17 cellular contexts compared by ENCODE assay signal in genomic region chr3:56408761-56409196, GRCh38. TPM values are rescaled to one million over a fixed set of nuclear protein-coding genes. Genes with fewer than 3 reads are reported as not detected.
A peak's percentile ranks its signal among the peaks of the same experiment; 100 is the strongest.
DNase-seq lines count a peak whose midpoint lies in the region; ATAC-seq, FAIRE-seq and TF ChIP-seq lines count a peak whose summit lies in the region.
"Had no signal": no experiment of that assay in that cellular context is flagged by ENCODE, and none has a peak within 500 bp of the region (broad histone marks: within the 10 kb centered on the region; RNA-seq: fewer than 3 reads in every experiment).

No MANE protein-coding gene starts in this region.

- H2BK15ac ChIP-seq in neuronal stem cell (ENCODE audit: low read length), result no peak overlapping the region

- no peak overlapping the region for H3K4me3 Mint-ChIP-seq in endodermal cell
- H3K4me3 Mint-ChIP-seq: CD14-positive monocyte; CD8-positive, alpha-beta T cell; IgD-negative memory B cell had no signal

- H3K4me1 Mint-ChIP-seq in endodermal cell, result peaks cover 5% of the 10 kb centered on the region
- H3K4me1 Mint-ChIP-seq: CD14-positive monocyte, IgD-negative memory B cell had no signal

- in situ Hi-C loops in K562 (cut with MboI), result no loop called here

- H3K36me3 Mint-ChIP-seq in endodermal cell (ENCODE audit: low read depth), result peaks cover 4% of the 10 kb centered on the region
- H3K36me3 Mint-ChIP-seq: CD14-positive monocyte; CD8-positive, alpha-beta T cell; IgD-negative memory B cell had no signal

- no peak overlapping the region for H2BK120ac ChIP-seq in neuronal stem cell (ENCODE audit: low read depth, low read length)

- H2BK12ac ChIP-seq in neuronal stem cell (ENCODE audit: low read length), result no peak overlapping the region

- H4K91ac ChIP-seq in neuronal stem cell (ENCODE audit: low read depth, low read length, poor library complexity), result no peak overlapping the region

- H3K27me3 Mint-ChIP-seq in endodermal cell (ENCODE audit: insufficient read depth), result no peaks in the 10 kb centered on the region

- H3K9me1 ChIP-seq in K562 (ENCODE audit: control insufficient read depth, insufficient read depth, low read length), result no peaks in the 10 kb centered on the region

- peak overlapping the region; percentile 66 for H3K4me2 ChIP-seq in K562 (ENCODE audit: insufficient read depth, low read length)
- H3K4me2 ChIP-seq in neuronal stem cell (ENCODE audit: insufficient read depth, low read length, poor library complexity, severe bottlenecking), result no peak overlapping the region

- H3K4ac ChIP-seq in neuronal stem cell (ENCODE audit: low read length), result no peak overlapping the region

- CTCF ChIA-PET in K562 (lab: Yijun Ruan, JAX; ENCODE audit: low intra/inter-chr PET ratio), result no interaction called here

- TF ChIP-seq POLR2A in K562 (conservative IDR thresholded peaks at IDR 0.05), result no peak

- H3K14ac ChIP-seq in neuronal stem cell (ENCODE audit: low read length), result no peak overlapping the region

- no peak overlapping the region for H3K23ac ChIP-seq in neuronal stem cell (ENCODE audit: low read depth, low read length, poor library complexity)

- H3K27ac ChIP-seq in K562 (ENCODE audit: extremely low read depth, low read depth, low read length) (no peak overlapping the region), endodermal cell (ENCODE audit: low read depth, low read length) (no peak overlapping the region), neuronal stem cell (replicated peaks; ENCODE audit: low read length) (no peak overlapping the region)

- no TSS peak for BruUV-seq in K562 (replicated peaks; lab: Mats Ljungman, UMichigan)

- H2AFZ ChIP-seq in K562 (ENCODE audit: low read depth, low read length), result peak overlapping the region; percentile 76
- H2AFZ ChIP-seq in neuronal stem cell (ENCODE audit: low read length), result no peak overlapping the region

- no peaks in the 10 kb centered on the region for H4K20me1 ChIP-seq in K562 (replicated peaks; ENCODE audit: control insufficient read depth, insufficient read depth, low read length)

- H3K36me3 ChIP-seq in H7 (replicated peaks; ENCODE audit: control insufficient read depth, insufficient read depth, low read length), result no peaks in the 10 kb centered on the region
- no peaks in the 10 kb centered on the region for H3K36me3 ChIP-seq in K562 (ENCODE audit: control insufficient read depth, insufficient read depth, low read length)
- no peaks in the 10 kb centered on the region for H3K36me3 ChIP-seq in endodermal cell (ENCODE audit: control insufficient read depth, insufficient read depth, low read length)
- no peaks in the 10 kb centered on the region for H3K36me3 ChIP-seq in neuronal stem cell (replicated peaks in 1 of 2; ENCODE audit: control insufficient read depth in 2 of 2, insufficient read depth in 2 of 2, low read length in 2 of 2)

- H4K8ac ChIP-seq in neuronal stem cell (ENCODE audit: low read depth, low read length), result no peak overlapping the region

- DNase-seq in H7 (peak; percentile 19), K562 (ENCODE audit: extremely low read depth in 1 of 4, low spot score in 3 of 4) (peak; percentile 7 to 25 (median 18)), endodermal cell (peak; percentile 45), neuronal stem cell (ENCODE audit: low spot score) (no peak), pons (ENCODE audit: low spot score) (no peak), midbrain (lab: John Stamatoyannopoulos, UW) (no peak)
- no peak for DNase-seq in activated CD8-positive, alpha-beta memory T cell treated with anti-CD3 and anti-CD28 coated beads for 24 hours
- DNase-seq in activated effector memory CD4-positive, alpha-beta T cell treated with Interleukin-2 at 50 U/mL for 16 hours, result no peak
- DNase-seq: CD8-positive, alpha-beta T cell; COR-L47; DND-41; GF-D8 had no signal

- intact Hi-C loops in K562 (cut with micrococcal nuclease), result no loop called here

- 2% methylated on average over 10 of the region's 18 CpGs for WGBS in K562 (ENCODE audit: insufficient coverage, low coverage, missing lambda C conversion rate)
- WGBS in endodermal cell (ENCODE audit: insufficient coverage in 1 of 2, insufficient read length in 1 of 2), 2 experiments, result 95 to 96% methylated on average over 10 to 18 of the region's 18 CpGs
- WGBS in neuronal stem cell (ENCODE audit: extremely low coverage in 2 of 2, insufficient read length in 2 of 2, insufficient replicate concordance in 1 of 2), 2 donors, result no CpG with 5 or more reads among the region's 18 CpGs

- TF ChIP-seq EP300 in K562 (IDR thresholded peaks at IDR 0.05; ENCODE audit: low read length), result no peak

- no peaks in the 10 kb centered on the region for H3K79me1 ChIP-seq in neuronal stem cell (ENCODE audit: low read depth, low read length)

- no peaks in the 10 kb centered on the region for H3K79me2 ChIP-seq in K562 (ENCODE audit: control insufficient read depth, insufficient read depth, low read length)

- H2AK5ac ChIP-seq in neuronal stem cell (ENCODE audit: low read depth, low read length), result peak overlapping the region; percentile 20

- peaks cover 0 to 3% of the 10 kb centered on the region in 2 experiments; a peak in 2 of 5 replicates for H3K4me1 ChIP-seq in K562 (replicated peaks in 1 of 2; ENCODE audit: control insufficient read depth in 2 of 2, insufficient read depth in 2 of 2, low read length in 2 of 2)
- H3K4me1 ChIP-seq in endodermal cell (ENCODE audit: control insufficient read depth, insufficient read depth, low read length), result no peaks in the 10 kb centered on the region
- peaks cover 0 to 2% of the 10 kb centered on the region in 2 donors for H3K4me1 ChIP-seq in neuronal stem cell (ENCODE audit: control insufficient read depth in 2 of 2, insufficient read depth in 1 of 2, low read depth in 1 of 2, low read length in 2 of 2)

- TF ChIP-seq CTCF in K562 (IDR thresholded peaks at IDR 0.05 in 2 of 3, conservative IDR thresholded peaks at IDR 0.05 in 1 of 3; ENCODE audit: insufficient read depth in 2 of 3, low read depth in 1 of 3, low read length in 3 of 3) (no peak), endodermal cell (conservative IDR thresholded peaks at IDR 0.05) (no peak)

- H3K9ac ChIP-seq in K562 (ENCODE audit: insufficient read depth in 1 of 2, low read depth in 2 of 2, low read length in 2 of 2) (no peak overlapping the region), endodermal cell (ENCODE audit: extremely low read depth, low read length, poor library complexity, severe bottlenecking) (no peak overlapping the region), neuronal stem cell (ENCODE audit: low read depth, low read length, poor library complexity) (peak overlapping the region; percentile 38)

- no peak for FAIRE-seq in K562 (lab: Jason Lieb, UNC)
- FAIRE-seq: D721Med, GM19239 had no signal

- no peak for TF ChIP-seq RAD21 in K562 (CRISPR knock-in tag; conservative IDR thresholded peaks at IDR 0.05 in 1 of 2, IDR thresholded peaks at IDR 0.05 in 1 of 2)

- peaks cover 2% of the 10 kb centered on the region for H3K9me3 Mint-ChIP-seq in endodermal cell
- H3K9me3 Mint-ChIP-seq: CD14-positive monocyte; CD8-positive, alpha-beta T cell had no signal

- no peaks in the 10 kb centered on the region for H3K27me3 ChIP-seq in H7 (ENCODE audit: control insufficient read depth, insufficient read depth, low read length)
- H3K27me3 ChIP-seq in K562 (ENCODE audit: control insufficient read depth in 2 of 2, insufficient read depth in 2 of 2, low read length in 2 of 2), result no peaks in the 10 kb centered on the region
- H3K27me3 ChIP-seq in endodermal cell (ENCODE audit: control insufficient read depth, insufficient read depth, low read length, poor library complexity, severe bottlenecking), result no peaks in the 10 kb centered on the region
- H3K27me3 ChIP-seq in neuronal stem cell (ENCODE audit: control insufficient read depth in 3 of 3, insufficient read depth in 3 of 3, low read depth in 1 of 3, low read length in 3 of 3), result no peaks in the 10 kb centered on the region

- no peaks in the 10 kb centered on the region for H3K9me3 ChIP-seq in K562 (replicated peaks; ENCODE audit: control insufficient read depth, insufficient read depth, low read depth, low read length)
- peaks cover 5% of the 10 kb centered on the region for H3K9me3 ChIP-seq in endodermal cell (ENCODE audit: control insufficient read depth, low read length)
- no peaks in the 10 kb centered on the region for H3K9me3 ChIP-seq in neuronal stem cell (replicated peaks in 1 of 2; ENCODE audit: control insufficient read depth in 2 of 2, insufficient read depth in 1 of 2, low read depth in 1 of 2, low read length in 2 of 2)

- POLR2A ChIA-PET in K562 (lab: Yijun Ruan, JAX), result no interaction called here

- H3K4me3 ChIP-seq in H7 (ENCODE audit: insufficient read depth, low read depth, low read length) (no peak overlapping the region), K562 (no peak overlapping the region), endodermal cell (ENCODE audit: low read length) (no peak overlapping the region), neuronal stem cell (ENCODE audit: low read length in 2 of 2) (no peak overlapping the region)

- H3K18ac ChIP-seq in neuronal stem cell (ENCODE audit: low read length), result peak overlapping the region; percentile 55

- H3K27ac Mint-ChIP-seq in endodermal cell, result no peak overlapping the region
- H3K27ac Mint-ChIP-seq: CD8-positive, alpha-beta T cell; IgD-negative memory B cell had no signal

- ATAC-seq in K562, result peak; percentile 88
- ATAC-seq: CD8-positive, alpha-beta T cell had no signal

- no peak overlapping the region for H2BK5ac ChIP-seq in neuronal stem cell (ENCODE audit: low read length)

RNA-seq across cellular contexts. Expression of gene ERC2, which starts 59.5 kb away (rescaled TPM):
- 2.4 and 7.9 TPM in 2 replicates for total RNA-seq in H7 (2014; rRNA removed; shearing (Covaris generic))
- 0.14 and 0.46 TPM in 2 replicates for total RNA-seq in K562 (2011; cell fraction: chromatin; rRNA removed; ENCODE audit: low replicate concordance)
- total RNA-seq in K562 (2011; cell fraction: nucleolus; rRNA removed), result not detected in 2 replicates
- 0.07 and 0.23 TPM in 2 replicates for total RNA-seq in K562 (2011; cell fraction: nucleoplasm; rRNA removed)
- total RNA-seq in K562 (2014; rRNA removed) (0.08 TPM in 1 of 2 replicates, not detected in the other), K562 (2014; rRNA removed; fragmentation: Illumina TruSeq; extraction: Trizol) (0.07 and 0.10 TPM in 2 replicates), K562 (2015; rRNA removed; fragmentation: Illumina TruSeq; extraction: Trizol) (0.08 and 0.14 TPM in 2 replicates), K562 (2021) (0.07 and 0.16 TPM in 2 replicates), endodermal cell (10 to 100 TPM; 16.1 to 22.8 TPM)
- polyA plus RNA-seq in K562 (2011; rRNA removed) (0.04 TPM in 1 of 2 replicates, not detected in the other), K562 (2014; fragmentation: Illumina TruSeq; extraction: Trizol) (0.04 TPM in 1 of 2 replicates, not detected in the other), K562 (2014; fragmentation: Nextera tagmentation; extraction: Ambion mirVana) (under 1 TPM in 1 of 2 experiments, not detected in 1; 0.18 TPM), K562 (2014; rRNA removed) (0.04 and 0.08 TPM in 2 replicates)
- polyA plus RNA-seq in K562 (2011; cell fraction: cytosol; rRNA removed), result 0.24 TPM in 1 of 2 replicates, not detected in the other
- polyA plus RNA-seq in K562 (2011; cell fraction: nucleus; rRNA removed), result 0.09 TPM in 1 of 2 replicates, not detected in the other
- 0.08 and 0.89 TPM in 2 replicates for polyA plus RNA-seq in K562 (2012)
- polyA minus RNA-seq in K562 (2011; rRNA and poly(A)+ RNA removed), result 0.15 TPM in 1 of 2 replicates, not detected in the other
- polyA minus RNA-seq in K562 (2011; cell fraction: cytosol; rRNA and poly(A)+ RNA removed), result not detected in 2 replicates
- polyA minus RNA-seq in K562 (2011; cell fraction: nucleus; rRNA and poly(A)+ RNA removed), result 0.13 TPM in 1 of 2 replicates, not detected in the other
- polyA plus RNA-seq in endodermal cell (2013, experiment 1 of 2), result 8.2 TPM
- 9.3 TPM for polyA plus RNA-seq in endodermal cell (2013, experiment 2 of 2)
- 4.7 TPM for polyA plus RNA-seq in neuronal stem cell (2013, experiment 1 of 2)
- 4.8 TPM for polyA plus RNA-seq in neuronal stem cell (2013, experiment 2 of 2)
- total RNA-seq: CD8-positive, alpha-beta T cell; HT-29 had no signal
- polyA plus RNA-seq: CD14-positive monocyte, IgD-negative memory B cell had no signal

Comparison
In these comparisons a context has a peak if more than half of its experiments do, and no peak if none do; other contexts are left out.
1. DNase-seq: peak in H7 (single experiment), K562 (4 of 4) and endodermal cell (single experiment); none in neuronal stem cell (single experiment), activated CD8-positive, alpha-beta memory T cell treated with anti-CD3 and anti-CD28 coated beads for 24 hours (single experiment), activated effector memory CD4-positive, alpha-beta T cell treated with Interleukin-2 at 50 U/mL for 16 hours (single experiment), pons (single experiment) and midbrain (single experiment).